Comparison of ENCODE assay signal across 26 cellular contexts in the genomic region with DNA sequence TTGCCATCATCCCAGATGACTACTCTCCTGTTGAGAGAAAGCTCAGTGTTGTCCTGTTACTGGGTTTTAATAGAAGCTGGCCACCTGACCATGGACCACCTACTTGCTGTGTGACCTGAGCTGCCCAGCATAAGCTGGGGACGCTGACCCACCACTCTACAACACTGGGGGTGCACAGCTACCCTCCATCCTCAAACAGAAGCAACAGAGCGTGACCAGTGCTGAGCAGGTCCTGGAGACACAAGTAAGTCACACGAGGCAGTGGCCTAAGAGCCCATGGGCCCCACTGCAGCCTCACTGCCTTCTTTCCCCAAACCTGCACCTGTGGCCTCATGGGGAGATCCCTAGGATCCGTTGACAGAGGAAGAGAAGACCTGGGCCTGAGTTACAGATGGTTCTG.
"Had no signal": no experiment of that assay in that cellular context is flagged by ENCODE, and none has a peak within 500 bp of the region (broad histone marks: within the 10 kb centered on the region; RNA-seq: fewer than 3 reads in every experiment).

No MANE protein-coding gene starts in this region.

- H3K27me3 ChIP-seq: brain microvascular endothelial cell, cardiac muscle cell had no signal

- H3K36me3 Mint-ChIP-seq: activated CD4-positive, alpha-beta memory T cell treated with anti-CD3 and anti-CD28 coated beads for 36 hours; WTC11 had no signal

- DNase-seq: activated CD4-positive, alpha-beta memory T cell treated with anti-CD3 and anti-CD28 coated beads for 36 hours; activated CD4-positive, alpha-beta T cell treated with anti-CD3 and anti-CD28 coated beads, Interleukin-2, amount 10 ng/mL, durations not matched to agents 7 days and 5 days; activated CD4-positive, CD25-positive, alpha-beta regulatory T cell treated with anti-CD3 and anti-CD28 coated beads, Interleukin-2, amount 50 U/mL, for 72 hours; activated CD8-positive, alpha-beta memory T cell treated with anti-CD3 and anti-CD28 coated beads for 24 hours; activated effector memory CD4-positive, alpha-beta T cell treated with anti-CD3 and anti-CD28 coated beads, Interleukin-2, amount 50 U/mL, for 16 hours; activated naive CD4-positive, alpha-beta T cell treated with Interleukin-2 at 50 U/mL for 16 hours; activated naive CD8-positive, alpha-beta T cell treated with anti-CD3 and anti-CD28 coated beads for 36 hours; activated T-cell treated with anti-CD3 and anti-CD28 coated beads, Interleukin-2, amount 50 U/mL, for 4 hours; brain microvascular endothelial cell; MM.1S; NCI-H1105; NCI-H1436; NCI-H1694 treated with DMSO at 0.1 percent for 48 hours; NCI-H2029 treated with DMSO at 0.1 percent for 48 hours; NCI-H345; NCI-H510A; NCI-H526 treated with DMSO at 0.1 percent for 48 hours; NCI-H82; NK-92 treated with Interleukin-12 subunit alpha and Interleukin-12 subunit beta, amount 100 ng/mL, for 24 hours; PC-3; SHP77 treated with DMSO at 0.1 percent for 48 hours; T-helper 17 cell; T-helper 9 cell had no signal

- FAIRE-seq: RCC 7860 had no signal

- ATAC-seq: activated T-cell treated with anti-CD3 and anti-CD28 coated beads, Interleukin-2, amount 50 U/mL, for 4 hours; PC-3; T-helper 17 cell; WTC11 had no signal

- H3K4me3 Mint-ChIP-seq: activated CD4-positive, alpha-beta memory T cell treated with anti-CD3 and anti-CD28 coated beads for 36 hours; activated CD4-positive, alpha-beta T cell treated with anti-CD3 and anti-CD28 coated beads, Interleukin-2, amount 10 ng/mL, durations not matched to agents 7 days and 5 days; activated naive CD8-positive, alpha-beta T cell treated with anti-CD3 and anti-CD28 coated beads for 36 hours; activated T-cell treated with anti-CD3 and anti-CD28 coated beads, Interleukin-2, amount 50 U/mL, for 4 hours; T-helper 17 cell; WTC11 had no signal

- H3K27me3 Mint-ChIP-seq: activated CD4-positive, alpha-beta memory T cell treated with anti-CD3 and anti-CD28 coated beads for 36 hours; activated CD4-positive, alpha-beta T cell treated with anti-CD3 and anti-CD28 coated beads, Interleukin-2, amount 10 ng/mL, durations not matched to agents 7 days and 5 days; activated naive CD8-positive, alpha-beta T cell treated with anti-CD3 and anti-CD28 coated beads for 36 hours had no signal

- H3K27ac Mint-ChIP-seq: activated CD4-positive, alpha-beta memory T cell treated with anti-CD3 and anti-CD28 coated beads for 36 hours; activated CD4-positive, alpha-beta T cell treated with anti-CD3 and anti-CD28 coated beads, Interleukin-2, amount 10 ng/mL, durations not matched to agents 7 days and 5 days; activated naive CD8-positive, alpha-beta T cell treated with anti-CD3 and anti-CD28 coated beads for 36 hours; T-helper 17 cell; WTC11 had no signal

- H3K27ac ChIP-seq: brain microvascular endothelial cell, cardiac muscle cell had no signal

- H3K4me3 ChIP-seq: cardiac muscle cell had no signal

- H3K9me3 Mint-ChIP-seq: activated CD4-positive, alpha-beta memory T cell treated with anti-CD3 and anti-CD28 coated beads for 36 hours; WTC11 had no signal

- H3K36me3 ChIP-seq: brain microvascular endothelial cell, cardiac muscle cell had no signal
